Comparison of ENCODE assay signal across 12 cellular contexts in the genomic region with DNA sequence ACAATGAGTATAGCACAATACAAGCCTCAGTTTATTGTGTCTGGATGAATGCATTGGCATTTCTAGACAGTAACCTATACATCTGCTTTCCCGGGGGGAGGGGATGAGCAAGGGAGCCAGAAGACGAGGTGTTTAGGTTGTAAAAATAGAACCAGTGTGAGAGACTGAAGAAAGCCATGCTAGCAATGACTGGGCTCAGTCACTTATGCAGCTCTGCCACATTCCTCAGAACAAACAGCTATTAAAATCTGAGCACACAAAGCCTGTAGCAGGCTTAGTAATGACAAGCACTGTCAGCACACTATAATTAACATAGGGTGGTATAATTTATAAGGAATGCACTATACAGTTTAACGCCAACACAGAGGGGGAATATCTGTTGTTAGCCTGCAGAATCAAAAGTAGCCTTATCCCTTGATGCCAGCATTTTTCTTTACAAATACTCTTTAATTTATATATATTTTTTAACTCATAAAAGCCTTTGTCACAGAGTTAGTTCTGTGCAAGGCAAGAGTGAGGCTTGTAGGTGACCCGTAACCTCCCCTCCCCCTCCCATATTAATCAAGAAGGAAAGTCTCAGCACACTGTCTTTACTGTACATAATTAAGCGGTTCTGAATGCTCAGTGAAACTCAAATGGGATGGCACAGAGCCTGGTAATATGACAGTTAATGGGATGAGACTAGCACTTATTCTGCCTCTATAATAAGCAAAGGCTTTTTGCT.
DNase-seq lines count a peak whose midpoint lies in the region; ATAC-seq and TF ChIP-seq lines count a peak whose summit lies in the region.
"Had no signal": no experiment of that assay in that cellular context is flagged by ENCODE, and none has a peak within 500 bp of the region (broad histone marks: within the 10 kb centered on the region; RNA-seq: fewer than 3 reads in every experiment).

No MANE protein-coding gene starts in this region.

- intact Hi-C loops in left cardiac atrium (cut with DNase I) (no loop called here), lower lobe of right lung (cut with DNase I) (no loop called here)

- H3K9me2 ChIP-seq in OCI-LY1 (ENCODE audit: low read depth, low read length) = no peaks in the 10 kb centered on the region

- H3K4me3 ChIP-seq in OCI-LY1 (ENCODE audit: low read depth, low read length, poor library complexity, severe bottlenecking) = no peak overlapping the region
- no peak overlapping the region for H3K4me3 ChIP-seq in smooth muscle cell
- H3K4me3 ChIP-seq in lower lobe of right lung = no peak overlapping the region

- peak; percentile 75 to 77 for ATAC-seq in left cardiac atrium
- ATAC-seq in GM18873 (IDR thresholded peaks at IDR 0.05; ENCODE audit: low FRiP score, unreplicated experiment) = no peak
- ATAC-seq in lower lobe of right lung = no peak
- no peak for ATAC-seq in stimulated activated effector memory CD8-positive, alpha-beta T cell treated with anti-CD3 and anti-CD28 coated beads, Interleukin-12 subunit alpha, Interleukin-12 subunit beta, amount 100 ng/mL, for 72 hours

- H3K9ac ChIP-seq in OCI-LY1 (ENCODE audit: low read length) (no peak overlapping the region; the same call in 1 of the 2 replicates), smooth muscle cell (ENCODE audit: low read depth) (no peak overlapping the region)

- no peaks in the 10 kb centered on the region for H3K36me3 Mint-ChIP-seq in stimulated activated effector memory CD8-positive, alpha-beta T cell treated with anti-CD3 and anti-CD28 coated beads, Interleukin-12 subunit alpha, Interleukin-12 subunit beta, amount 100 ng/mL, for 72 hours
- H3K36me3 Mint-ChIP-seq: natural killer cell had no signal

- H3K9me3 Mint-ChIP-seq in stimulated activated effector memory CD8-positive, alpha-beta T cell treated with anti-CD3 and anti-CD28 coated beads, Interleukin-12 subunit alpha, Interleukin-12 subunit beta, amount 100 ng/mL, for 72 hours = no peaks in the 10 kb centered on the region
- H3K9me3 Mint-ChIP-seq: natural killer cell had no signal

- peak overlapping the region; percentile 77 for H3K27ac ChIP-seq in OCI-LY1 (ENCODE audit: low read depth, low read length, poor library complexity, severe bottlenecking)
- H3K27ac ChIP-seq in smooth muscle cell (ENCODE audit: low read depth) = peak overlapping the region; percentile 51
- H3K27ac ChIP-seq in lower lobe of right lung = no peak overlapping the region

- H3F3A ChIP-seq in OCI-LY1 (ENCODE audit: insufficient read depth, low read length) = peaks cover 3% of the 10 kb centered on the region; the same call in 1 of the 2 replicates
- H3F3A ChIP-seq in smooth muscle cell (ENCODE audit: low read depth) = peaks cover 10% of the 10 kb centered on the region

- H3K27me3 ChIP-seq in OCI-LY1 (ENCODE audit: insufficient read depth, low read length) (no peaks in the 10 kb centered on the region), smooth muscle cell (ENCODE audit: low read depth) (no peaks in the 10 kb centered on the region), lower lobe of right lung (ENCODE audit: low read depth) (no peaks in the 10 kb centered on the region)

- no peak overlapping the region for H3K27ac Mint-ChIP-seq in stimulated activated effector memory CD8-positive, alpha-beta T cell treated with anti-CD3 and anti-CD28 coated beads, Interleukin-12 subunit alpha, Interleukin-12 subunit beta, amount 100 ng/mL, for 72 hours
- H3K27ac Mint-ChIP-seq: activated T-cell treated with anti-CD3 and anti-CD28 coated beads, Interleukin-2, amount 50 U/mL, for 24 hours; natural killer cell had no signal

- H3K79me2 ChIP-seq in OCI-LY1 (ENCODE audit: insufficient read depth, low read length) (no peaks in the 10 kb centered on the region), smooth muscle cell (ENCODE audit: low read depth) (no peaks in the 10 kb centered on the region)

- WGBS in smooth muscle cell (ENCODE audit: low lambda C conversion rate) = 25% methylated on average over 5 of the region's 5 CpGs

- no peaks in the 10 kb centered on the region for H3K36me3 ChIP-seq in OCI-LY1 (ENCODE audit: insufficient read depth, low read length)
- no peaks in the 10 kb centered on the region for H3K36me3 ChIP-seq in smooth muscle cell (ENCODE audit: low read depth)
- no peaks in the 10 kb centered on the region for H3K36me3 ChIP-seq in lower lobe of right lung

- no peak overlapping the region for H3K4me3 Mint-ChIP-seq in stimulated activated effector memory CD8-positive, alpha-beta T cell treated with anti-CD3 and anti-CD28 coated beads, Interleukin-12 subunit alpha, Interleukin-12 subunit beta, amount 100 ng/mL, for 72 hours
- H3K4me3 Mint-ChIP-seq: activated T-cell treated with anti-CD3 and anti-CD28 coated beads, Interleukin-2, amount 50 U/mL, for 24 hours; natural killer cell had no signal

- DNase-seq in SIG-M5 treated with dmso at 0.1 percent for 504 hours (lab: John Stamatoyannopoulos, UW; ENCODE audit: unreplicated experiment) = peak; percentile 18
- no peak for DNase-seq in SIG-M5 (lab: John Stamatoyannopoulos, UW)
- no peak for DNase-seq in left cardiac atrium
- no peak for DNase-seq in smooth muscle cell (lab: John Stamatoyannopoulos, UW; ENCODE audit: unreplicated experiment)
- DNase-seq in lower lobe of right lung = no peak
- DNase-seq in stimulated activated effector memory CD8-positive, alpha-beta T cell treated with anti-CD3 and anti-CD28 coated beads, Interleukin-12 subunit alpha, Interleukin-12 subunit beta, amount 100 ng/mL, for 72 hours (ENCODE audit: low spot score in 2 of 2) = no peak
- DNase-seq: activated T-cell treated with anti-CD3 and anti-CD28 coated beads, Interleukin-2, amount 50 U/mL, for 24 hours; central memory CD4-positive, alpha-beta T cell; natural killer cell; T-helper 9 cell had no signal

- TF ChIP-seq CTCF in OCI-LY1 (IDR thresholded peaks at IDR 0.05; ENCODE audit: low read length) = no peak
- no peak for TF ChIP-seq CTCF in smooth muscle cell (IDR thresholded peaks at IDR 0.05; ENCODE audit: borderline replicate concordance, insufficient read depth, poor library complexity, severe bottlenecking)
- TF ChIP-seq CTCF in lower lobe of right lung (IDR thresholded peaks at IDR 0.05) = no peak

- H3K4me1 ChIP-seq in OCI-LY1 (ENCODE audit: insufficient read depth, low read length, severe bottlenecking) = peaks cover 81% of the 10 kb centered on the region
- peaks cover 48% of the 10 kb centered on the region for H3K4me1 ChIP-seq in smooth muscle cell (ENCODE audit: low read depth)
- H3K4me1 ChIP-seq in lower lobe of right lung = peaks cover 14% of the 10 kb centered on the region

- no peaks in the 10 kb centered on the region for H4K20me1 ChIP-seq in OCI-LY1 (ENCODE audit: insufficient read depth, low read length)
- no peaks in the 10 kb centered on the region for H4K20me1 ChIP-seq in smooth muscle cell (ENCODE audit: low read depth)

- H3K4me2 ChIP-seq in OCI-LY1 (ENCODE audit: low read length) (peak overlapping the region; percentile 18; the same call in 1 of the 2 replicates), smooth muscle cell (peak overlapping the region; percentile 55)

- no peaks in the 10 kb centered on the region for H3K9me3 ChIP-seq in OCI-LY1 (ENCODE audit: low read length)
- no peaks in the 10 kb centered on the region for H3K9me3 ChIP-seq in smooth muscle cell (replicated peaks; ENCODE audit: low read depth)
- no peaks in the 10 kb centered on the region for H3K9me3 ChIP-seq in lower lobe of right lung

- peak overlapping the region; percentile 59; the same call in 1 of the 2 replicates for H2AFZ ChIP-seq in OCI-LY1 (ENCODE audit: low read length)
- H2AFZ ChIP-seq in smooth muscle cell (ENCODE audit: low read depth) = no peak overlapping the region

- no peaks in the 10 kb centered on the region for H3K4me1 Mint-ChIP-seq in stimulated activated effector memory CD8-positive, alpha-beta T cell treated with anti-CD3 and anti-CD28 coated beads, Interleukin-12 subunit alpha, Interleukin-12 subunit beta, amount 100 ng/mL, for 72 hours
- H3K4me1 Mint-ChIP-seq: natural killer cell had no signal

Comparison
In these comparisons a context has a peak if more than half of its experiments do, and no peak if none do; other contexts are left out.
1. ATAC-seq: peak in left cardiac atrium (2 of 2); none in GM18873 (single experiment), lower lobe of right lung (0 of 2) and stimulated activated effector memory CD8-positive, alpha-beta T cell treated with anti-CD3 and anti-CD28 coated beads, Interleukin-12 subunit alpha, Interleukin-12 subunit beta, amount 100 ng/mL, for 72 hours (single experiment).